20 cellular contexts compared by ENCODE assay signal in genomic region chr19:5017235-5017634, GRCh38. TPM values are rescaled to one million over a fixed set of nuclear protein-coding genes. Genes with fewer than 3 reads are reported as not detected.
DNase-seq lines count a peak whose midpoint lies in the region; ATAC-seq, FAIRE-seq and TF ChIP-seq lines count a peak whose summit lies in the region.
"Had no signal": no experiment of that assay in that cellular context is flagged by ENCODE, and none has a peak within 500 bp of the region (broad histone marks: within the 10 kb centered on the region; RNA-seq: fewer than 3 reads in every experiment).

No MANE protein-coding gene starts in this region.

- TSS peak; percentile 22 for BruUV-seq in PC-3 (replicated peaks; lab: Mats Ljungman, UMichigan)

- H3K79me2 ChIP-seq in PC-3 (ENCODE audit: low read length): peaks cover 40% of the 10 kb centered on the region

- H3K27me3 ChIP-seq in PC-3 (ENCODE audit: low read length): no peaks in the 10 kb centered on the region
- H3K27me3 ChIP-seq: sigmoid colon had no signal

- FAIRE-seq in kidney (lab: Jason Lieb, UNC): no peak
- FAIRE-seq: D721Med, urothelium cell line had no signal

- DNase-seq in HCEC 1CT: peak; percentile 13
- DNase-seq in PC-3: no peak
- peak; percentile 43 for DNase-seq in choroid plexus epithelial cell (ENCODE audit: low read depth)
- DNase-seq in lung microvascular endothelial cell (ENCODE audit: low read depth in 2 of 2): peak; percentile 41 to 53
- no peak for DNase-seq in kidney
- DNase-seq in DMS79 treated with DMSO at 0.1 percent for 48 hours (lab: John Stamatoyannopoulos, UW): no peak
- no peak for DNase-seq in activated CD4-positive, alpha-beta T cell treated with anti-CD3 and anti-CD28 coated beads, Interleukin-2, amount 50 U/mL, for 1 hour
- DNase-seq: activated CD8-positive, alpha-beta memory T cell treated with anti-CD3 and anti-CD28 coated beads, Interleukin-2, amount 50 U/mL, for 4 hours; activated naive CD8-positive, alpha-beta T cell treated with anti-CD3 and anti-CD28 coated beads, Interleukin-2, amount 10 ng/mL, durations not matched to agents 7 days and 5 days; effector CD4-positive, alpha-beta T cell; H9; NCI-H187; NCI-H446; sigmoid colon; T-helper 17 cell had no signal

- H3K4me1 ChIP-seq in PC-3 (ENCODE audit: insufficient read depth, low read length) (no peaks in the 10 kb centered on the region), kidney (ENCODE audit: control insufficient read depth in 1 of 2, insufficient read depth in 1 of 2, low read depth in 1 of 2, low read length in 2 of 2) (no peaks in the 10 kb centered on the region)

- TF ChIP-seq CTCF in PC-3 (conservative IDR thresholded peaks at IDR 0.05; ENCODE audit: low read depth, low read length): no peak
- TF ChIP-seq CTCF in choroid plexus epithelial cell (conservative IDR thresholded peaks at IDR 0.05; ENCODE audit: low read depth, low read length): no peak
- no peak for TF ChIP-seq CTCF in kidney (IDR thresholded peaks at IDR 0.05; ENCODE audit: borderline replicate concordance, extremely low read depth, insufficient read depth)

- intact Hi-C loops in PC-3 (cut with micrococcal nuclease) (no loop called here), kidney (cut with DNase I) (no loop called here)

- peak; percentile 40; the same call in 1 of the 2 replicates for ATAC-seq in PC-3
- no peak for ATAC-seq in GM18868 (IDR thresholded peaks at IDR 0.05; ENCODE audit: unreplicated experiment)
- ATAC-seq: left lobe of liver; natural killer cell treated with Interleukin-12 subunit alpha and Interleukin-12 subunit beta and Interleukin-15 and Interleukin-18, amount 100 ng/mL, for 72 hours; T-helper 17 cell had no signal

- H3K9me2 ChIP-seq in PC-3 (replicated peaks; ENCODE audit: low read length): no peaks in the 10 kb centered on the region

- H3K36me3 ChIP-seq in PC-3 (ENCODE audit: low read depth, low read length) (peaks cover 16% of the 10 kb centered on the region), kidney (ENCODE audit: control insufficient read depth in 1 of 2, insufficient read depth in 2 of 2, low read length in 2 of 2) (peaks cover 2 to 9% of the 10 kb centered on the region in 2 donors)

- CTCF ChIA-PET in PC-3 (lab: Charles Lee): interaction anchor here (0.7 kb wide), 1 partner anchor 16 kb away, joined by 3 read pairs; no protein-coding TSS in a partner anchor

- H3K9ac ChIP-seq in PC-3 (ENCODE audit: low read length) (no peak overlapping the region), kidney (ENCODE audit: low read length in 2 of 2) (no peak overlapping the region)

- no peaks in the 10 kb centered on the region for H3F3A ChIP-seq in PC-3 (ENCODE audit: low read length, unreplicated experiment)

- H4K20me1 ChIP-seq in PC-3 (ENCODE audit: low read length): no peaks in the 10 kb centered on the region

- H3K27ac ChIP-seq in PC-3 (ENCODE audit: low read length) (no peak overlapping the region), kidney (ENCODE audit: low read depth in 2 of 2, low read length in 2 of 2) (no peak overlapping the region)
- H3K27ac ChIP-seq: sigmoid colon had no signal

- H3K4me3 ChIP-seq in PC-3 (ENCODE audit: low read length): no peak overlapping the region
- H3K4me3 ChIP-seq in choroid plexus epithelial cell (ENCODE audit: low read depth, low read length): no peak overlapping the region
- no peak overlapping the region for H3K4me3 ChIP-seq in kidney (ENCODE audit: low read length in 2 of 2)
- H3K4me3 ChIP-seq: sigmoid colon had no signal

- H2AFZ ChIP-seq in PC-3 (ENCODE audit: low read length): no peak overlapping the region

- no peak overlapping the region for H3K4me2 ChIP-seq in PC-3 (ENCODE audit: low read length)

- no peaks in the 10 kb centered on the region for H3K9me3 ChIP-seq in PC-3 (ENCODE audit: low read length)
- no peaks in the 10 kb centered on the region for H3K9me3 ChIP-seq in kidney (ENCODE audit: control insufficient read depth in 1 of 2, low read length in 2 of 2)
- H3K9me3 ChIP-seq: sigmoid colon had no signal

- POLR2A ChIA-PET in PC-3 (lab: Charles Lee; ENCODE audit: unreplicated experiment): no interaction called here

RNA-seq across cellular contexts. Expression of gene KDM4B, which starts 48.3 kb away (rescaled TPM):
- total RNA-seq in PC-3 (2014; rRNA removed) (19.8 and 31.6 TPM in 2 replicates), lung microvascular endothelial cell (8.9 and 12.3 TPM in 2 replicates), kidney (35.7 TPM)
- polyA plus RNA-seq in kidney (ENCODE audit: insufficient read depth, low read depth, low replicate concordance): 6.6 TPM

Comparison
In these comparisons a context has a peak if more than half of its experiments do, and no peak if none do; other contexts are left out.
1. DNase-seq: peak in HCEC 1CT (single experiment), choroid plexus epithelial cell (single experiment) and lung microvascular endothelial cell (2 of 2); none in PC-3 (single experiment), kidney (single experiment), DMS79 treated with DMSO at 0.1 percent for 48 hours (single experiment) and activated CD4-positive, alpha-beta T cell treated with anti-CD3 and anti-CD28 coated beads, Interleukin-2, amount 50 U/mL, for 1 hour (single experiment).